ENCODE assay signal across 8 cellular contexts in genomic region chr16:52191533-52192134, GRCh38.
DNase-seq lines count a peak whose midpoint lies in the region; ATAC-seq, FAIRE-seq and TF ChIP-seq lines count a peak whose summit lies in the region.

No MANE protein-coding gene starts in this region.

- peak; percentile 88 for FAIRE-seq in islet of Langerhans (lab: Jason Lieb, UNC)

- peak; percentile 90 for TF ChIP-seq CTCF in C4-2B (conservative IDR thresholded peaks at IDR 0.05)

- no peak overlapping the region for H3K27ac ChIP-seq in C4-2B

- ATAC-seq in GM21360 (IDR thresholded peaks at IDR 0.05; ENCODE audit: unreplicated experiment) (peak; percentile 66), HG03159 (IDR thresholded peaks at IDR 0.05; ENCODE audit: unreplicated experiment) (no peak)

- DNase-seq in NCI-H1694 treated with DMSO at 0.1 percent for 48 hours (lab: John Stamatoyannopoulos, UW) (peak; percentile 35), T-helper 2 cell (peak in 3 of 5 experiments; percentile 4 to 30 (median 30)), brain pericyte (ENCODE audit: low read depth, low spot score) (peak; percentile 21)
- peak; percentile 7 to 30 for DNase-seq in stimulated activated CD4-positive, alpha-beta T cell treated with anti-CD3 and anti-CD28 coated beads, Interleukin-15, amount 100 ng/mL, for 48 hours (ENCODE audit: low read depth in 2 of 2)
